In the genomic region with DNA sequence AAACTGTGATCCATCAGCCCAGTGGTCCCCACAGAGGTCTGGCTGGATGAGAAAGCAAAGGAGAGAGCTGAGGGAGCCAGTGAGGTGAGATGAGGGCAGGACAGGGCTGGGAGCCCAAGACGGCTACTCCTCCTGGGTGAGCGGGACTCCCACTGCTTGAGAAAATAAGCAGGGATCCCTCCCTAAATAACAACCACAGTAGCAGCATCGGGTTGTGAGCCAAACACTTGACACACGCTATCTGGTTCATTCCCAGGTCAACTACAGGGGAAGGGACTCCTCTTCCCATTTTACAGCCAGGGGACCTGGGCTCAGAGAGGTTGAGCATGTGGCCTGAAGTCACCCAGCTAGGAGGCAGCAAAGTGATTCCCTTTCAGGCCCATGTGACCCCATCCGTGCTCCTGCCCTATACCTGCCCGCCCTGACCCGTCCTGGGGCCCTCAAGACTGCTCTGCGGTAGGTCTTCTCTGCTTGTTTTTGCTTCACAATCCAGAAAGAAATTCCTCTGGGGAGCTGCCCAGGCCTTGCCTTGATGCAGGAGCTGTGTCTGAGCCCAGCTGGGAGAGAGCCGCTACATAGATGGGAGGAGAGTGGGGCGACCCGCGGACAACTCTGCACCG, we compare ENCODE assay signal across 19 cellular contexts.
DNase-seq lines count a peak whose midpoint lies in the region; ATAC-seq and TF ChIP-seq lines count a peak whose summit lies in the region.
"Had no signal": no experiment of that assay in that cellular context is flagged by ENCODE, and none has a peak within 500 bp of the region (broad histone marks: within the 10 kb centered on the region; RNA-seq: fewer than 3 reads in every experiment).

No MANE protein-coding gene starts in this region.

- H3K36me3 ChIP-seq in H7 (replicated peaks; ENCODE audit: control insufficient read depth, insufficient read depth, low read length) = no peaks in the 10 kb centered on the region

- peaks cover 23% of the 10 kb centered on the region for H3K36me3 Mint-ChIP-seq in activated B cell treated with CpG ODN at 0.5 μM for 24 hours (ENCODE audit: low read depth)
- peaks cover 12 to 21% of the 10 kb centered on the region in 2 donors for H3K36me3 Mint-ChIP-seq in naive B cell

- H3K4me3 ChIP-seq in H7 (ENCODE audit: insufficient read depth, low read depth, low read length) = no peak overlapping the region

- CTCF ChIA-PET in activated B cell treated with CpG ODN at 0.5 μM for 24 hours (lab: Charles Lee) = no interaction called here

- peaks cover 2% of the 10 kb centered on the region for H3K27me3 Mint-ChIP-seq in activated B cell treated with CpG ODN at 0.5 μM for 24 hours
- no peaks in the 10 kb centered on the region for H3K27me3 Mint-ChIP-seq in naive B cell

- H3K27ac Mint-ChIP-seq in activated B cell treated with CpG ODN at 0.5 μM for 24 hours = peak overlapping the region; percentile 21
- H3K27ac Mint-ChIP-seq in naive B cell = peak overlapping the region in 5 of 6 donors; percentile 38 to 95 (median 69)
- H3K27ac Mint-ChIP-seq: HFFc6 had no signal

- H3K4me3 Mint-ChIP-seq in activated B cell treated with CpG ODN at 0.5 μM for 24 hours = no peak overlapping the region
- peak overlapping the region in 4 of 8 donors; percentile 8 to 26 (median 20) for H3K4me3 Mint-ChIP-seq in naive B cell
- H3K4me3 Mint-ChIP-seq: HFFc6 had no signal

- POLR2A ChIA-PET in activated B cell treated with CpG ODN at 0.5 μM for 24 hours (lab: Charles Lee) = no interaction called here

- intact Hi-C loops in activated B cell treated with CpG ODN at 0.5 μM for 24 hours (cut with micrococcal nuclease) = no loop called here

- H3K4me1 Mint-ChIP-seq in activated B cell treated with CpG ODN at 0.5 μM for 24 hours = peaks cover 19% of the 10 kb centered on the region
- H3K4me1 Mint-ChIP-seq in naive B cell = peaks cover 37 to 62% (median 46%) of the 10 kb centered on the region in 3 donors

- no peaks in the 10 kb centered on the region for H3K27me3 ChIP-seq in H7 (ENCODE audit: control insufficient read depth, insufficient read depth, low read length)

- DNase-seq in H7 = peak; percentile 50
- DNase-seq in activated B cell treated with CpG ODN at 0.5 μM for 24 hours = no peak
- DNase-seq in naive B cell = no peak
- no peak for DNase-seq in activated CD4-positive, alpha-beta T cell treated with anti-CD3 and anti-CD28 coated beads, Interleukin-2, amount 50 U/mL, for 1 hour
- DNase-seq in NK-92 (lab: John Stamatoyannopoulos, UW; ENCODE audit: unreplicated experiment) = no peak
- DNase-seq in LoVo (ENCODE audit: low spot score) = no peak
- DNase-seq: ACHN, EL, GF-D8, HFFc6, KG1, NCI-H1105, NCI-H2029 treated with DMSO at 0.1 percent for 48 hours, NCI-H226, NCI-H510A treated with DMSO at 0.1 percent for 48 hours, NCI-H748 treated with DMSO at 0.1 percent for 48 hours had no signal

- H3K9me3 Mint-ChIP-seq in activated B cell treated with CpG ODN at 0.5 μM for 24 hours (peaks cover 10% of the 10 kb centered on the region), naive B cell (peaks cover 6 to 13% (median 10%) of the 10 kb centered on the region in 7 donors)

- no peak for TF ChIP-seq CTCF in activated B cell treated with CpG ODN at 0.5 μM for 24 hours (IDR thresholded peaks at IDR 0.05)

- no peak for ATAC-seq in activated B cell treated with CpG ODN at 0.5 μM for 24 hours (ENCODE audit: low read depth)
- no peak for ATAC-seq in naive B cell (ENCODE audit: low read depth in 2 of 2)
- ATAC-seq in HG03342 (IDR thresholded peaks at IDR 0.05; ENCODE audit: unreplicated experiment) = no peak
- ATAC-seq: Panc1, SK-N-SH treated with all-trans-retinoic acid at 6 μM for 48 hours had no signal
